ENCODE assay signal across 20 cellular contexts in the genomic region with DNA sequence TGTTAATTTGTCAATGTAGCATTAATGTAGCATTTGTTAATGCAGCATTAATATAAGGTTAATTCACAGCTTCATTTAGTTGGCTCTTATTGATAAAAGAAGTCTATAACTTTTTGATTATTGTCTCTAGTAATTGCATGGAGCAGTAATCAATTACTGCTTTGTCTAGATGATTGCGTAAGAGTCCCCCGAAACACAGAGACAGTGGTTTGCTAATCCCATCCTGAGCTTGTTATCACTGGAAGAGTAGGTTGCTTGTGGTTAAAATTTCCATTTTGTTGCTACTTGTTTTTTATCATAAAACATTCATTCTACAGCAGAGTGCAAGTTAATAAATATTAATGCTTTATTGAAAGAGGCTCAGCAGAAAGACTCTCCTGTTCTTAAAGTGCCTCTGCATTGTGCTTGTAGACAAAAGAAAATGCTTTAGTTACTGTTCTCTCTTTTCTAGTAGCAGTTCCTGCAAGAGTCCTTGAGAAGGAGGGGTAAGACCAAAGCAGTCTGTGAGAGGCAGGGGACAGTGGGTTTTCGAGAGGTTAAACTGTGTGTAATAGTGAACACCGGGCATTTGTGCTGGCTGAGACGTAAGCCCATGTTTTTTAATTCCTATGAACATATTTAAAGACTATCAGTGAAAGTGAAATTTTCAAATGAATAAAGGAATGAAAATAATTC.
"Had no signal": no experiment of that assay in that cellular context is flagged by ENCODE, and none has a peak within 500 bp of the region (broad histone marks: within the 10 kb centered on the region; RNA-seq: fewer than 3 reads in every experiment).

No MANE protein-coding gene starts in this region.

- H3K4me1 ChIP-seq: colonic mucosa, gastrocnemius medialis, heart left ventricle had no signal

- H3K9me3 ChIP-seq: colonic mucosa, gastrocnemius medialis, heart left ventricle, tibial nerve had no signal

- FAIRE-seq: endometrium, urothelium cell line had no signal

- H3K27ac Mint-ChIP-seq: activated CD4-positive, alpha-beta T cell treated with anti-CD3 and anti-CD28 coated beads, Interleukin-2, amount 10 ng/mL, durations not matched to agents 24 days and 14 days; activated CD8-positive, alpha-beta T cell treated with anti-CD3 and anti-CD28 coated beads for 36 hours; activated naive CD8-positive, alpha-beta T cell treated with anti-CD3 and anti-CD28 coated beads, Interleukin-2, amount 10 ng/mL, durations not matched to agents 7 days and 5 days; activated T-helper 2 cell treated with anti-CD3 and anti-CD28 coated beads, Interferon-gamma antibody, Interleukin-2, Interleukin-4, amounts not matched to agents 10 μg/mL and 5 μg/mL and 100 μg/mL, durations not matched to agents 14 hours and 24 hours and 36 hours; nephron progenitor cell had no signal

- H3K4me3 Mint-ChIP-seq: activated CD4-positive, alpha-beta T cell treated with anti-CD3 and anti-CD28 coated beads, Interleukin-2, amount 10 ng/mL, durations not matched to agents 24 days and 14 days; activated CD8-positive, alpha-beta T cell treated with anti-CD3 and anti-CD28 coated beads for 36 hours; activated naive CD8-positive, alpha-beta T cell treated with anti-CD3 and anti-CD28 coated beads, Interleukin-2, amount 10 ng/mL, durations not matched to agents 7 days and 5 days; central memory CD8-positive, alpha-beta T cell; nephron progenitor cell had no signal

- H3K36me3 ChIP-seq: colonic mucosa, gastrocnemius medialis, heart left ventricle, tibial nerve had no signal

- DNase-seq: activated CD4-positive, alpha-beta T cell treated with anti-CD3 and anti-CD28 coated beads, Interleukin-2, amount 10 ng/mL, durations not matched to agents 24 days and 14 days; activated CD8-positive, alpha-beta T cell treated with anti-CD3 and anti-CD28 coated beads for 36 hours; activated naive CD4-positive, alpha-beta T cell treated with Interleukin-2 at 50 U/mL for 16 hours; activated naive CD8-positive, alpha-beta T cell treated with anti-CD3 and anti-CD28 coated beads, Interleukin-2, amount 10 ng/mL, durations not matched to agents 7 days and 5 days; activated T-cell treated with anti-CD3 and anti-CD28 coated beads, Interleukin-2, amount 50 U/mL, for 1 hour; anterior cingulate cortex; colonic mucosa; erythroblast; gastrocnemius medialis; heart left ventricle; kidney glomerular epithelial cell; left ventricle myocardium superior; nephron progenitor cell; retina; stimulated activated naive CD4-positive, alpha-beta T cell had no signal

- H3K27ac ChIP-seq: colonic mucosa, gastrocnemius medialis, heart left ventricle had no signal

- H3K9me3 Mint-ChIP-seq: activated CD4-positive, alpha-beta T cell treated with anti-CD3 and anti-CD28 coated beads, Interleukin-2, amount 10 ng/mL, durations not matched to agents 24 days and 14 days; activated CD8-positive, alpha-beta T cell treated with anti-CD3 and anti-CD28 coated beads for 36 hours; activated naive CD8-positive, alpha-beta T cell treated with anti-CD3 and anti-CD28 coated beads, Interleukin-2, amount 10 ng/mL, durations not matched to agents 7 days and 5 days; activated T-helper 2 cell treated with anti-CD3 and anti-CD28 coated beads, Interferon-gamma antibody, Interleukin-2, Interleukin-4, amounts not matched to agents 10 μg/mL and 5 μg/mL and 100 μg/mL, durations not matched to agents 14 hours and 24 hours and 36 hours; central memory CD8-positive, alpha-beta T cell; nephron progenitor cell had no signal

- H3K27me3 ChIP-seq: colonic mucosa, gastrocnemius medialis, heart left ventricle, tibial nerve had no signal

- H3K4me1 Mint-ChIP-seq: activated CD4-positive, alpha-beta T cell treated with anti-CD3 and anti-CD28 coated beads, Interleukin-2, amount 10 ng/mL, durations not matched to agents 24 days and 14 days; activated naive CD8-positive, alpha-beta T cell treated with anti-CD3 and anti-CD28 coated beads, Interleukin-2, amount 10 ng/mL, durations not matched to agents 7 days and 5 days; central memory CD8-positive, alpha-beta T cell had no signal

- H3K4me3 ChIP-seq: colonic mucosa, gastrocnemius medialis, heart left ventricle had no signal

- H3K36me3 Mint-ChIP-seq: activated naive CD8-positive, alpha-beta T cell treated with anti-CD3 and anti-CD28 coated beads, Interleukin-2, amount 10 ng/mL, durations not matched to agents 7 days and 5 days had no signal

- ATAC-seq: activated CD8-positive, alpha-beta T cell treated with anti-CD3 and anti-CD28 coated beads for 36 hours; gastrocnemius medialis; heart left ventricle; left ventricle myocardium superior had no signal
